Comparison of ENCODE assay signal across 8 cellular contexts in genomic region chr6:21597706-21598273, GRCh38. TPM values are rescaled to one million over a fixed set of nuclear protein-coding genes. Genes with fewer than 3 reads are reported as not detected.
DNase-seq lines count a peak whose midpoint lies in the region; ATAC-seq, FAIRE-seq and TF ChIP-seq lines count a peak whose summit lies in the region.

No MANE protein-coding gene starts in this region.

- H3K9ac ChIP-seq in Karpas-422 (ENCODE audit: low read length) = no peak overlapping the region

- H3K4me1 ChIP-seq in gastroesophageal sphincter (peaks cover 0 to 37% (median 2%) of the 10 kb centered on the region in 3 donors), Karpas-422 (ENCODE audit: low read length) (peaks cover 26% of the 10 kb centered on the region)

- no peaks in the 10 kb centered on the region for H3K9me2 ChIP-seq in Karpas-422 (replicated peaks; ENCODE audit: insufficient read depth, low read length)

- TF ChIP-seq POLR2A in GM12891 (IDR thresholded peaks at IDR 0.05; ENCODE audit: low read depth, low read length) = no peak
- no peak for TF ChIP-seq POLR2A in gastroesophageal sphincter (IDR thresholded peaks at IDR 0.05)

- H3K4me2 ChIP-seq in Karpas-422 (ENCODE audit: low read depth, low read length, poor library complexity, severe bottlenecking) = no peak overlapping the region

- TF ChIP-seq CTCF in gastroesophageal sphincter (IDR thresholded peaks at IDR 0.05) = no peak
- TF ChIP-seq CTCF in retinal pigment epithelial cell (conservative IDR thresholded peaks at IDR 0.05; ENCODE audit: low read depth, low read length) = no peak

- H3K4me3 ChIP-seq in gastroesophageal sphincter (peak overlapping the region; percentile 48 to 88), retinal pigment epithelial cell (ENCODE audit: low read length) (peak overlapping the region; percentile 98), Karpas-422 (ENCODE audit: low read length) (no peak overlapping the region)

- no peak for ATAC-seq in gastroesophageal sphincter
- ATAC-seq in HG03175 (IDR thresholded peaks at IDR 0.05; ENCODE audit: unreplicated experiment) = no peak
- ATAC-seq in GM19452 (IDR thresholded peaks at IDR 0.05; ENCODE audit: unreplicated experiment) = no peak

- no peak for TF ChIP-seq EP300 in gastroesophageal sphincter (IDR thresholded peaks at IDR 0.05)

- peaks cover 12% of the 10 kb centered on the region; the same call in 1 of the 2 replicates for H4K20me1 ChIP-seq in Karpas-422 (ENCODE audit: insufficient read depth, low read depth, low read length)

- no peaks in the 10 kb centered on the region for H3K27me3 ChIP-seq in gastroesophageal sphincter
- no peaks in the 10 kb centered on the region for H3K27me3 ChIP-seq in Karpas-422 (ENCODE audit: low read length)

- H2AFZ ChIP-seq in Karpas-422 (ENCODE audit: low read length) = no peak overlapping the region

- 3% methylated on average over 13 of the region's 13 CpGs for WGBS in gastroesophageal sphincter (ENCODE audit: low coverage in 1 of 2), 2 donors

- H3K36me3 ChIP-seq in gastroesophageal sphincter (no peaks in the 10 kb centered on the region), Karpas-422 (ENCODE audit: insufficient read depth, low read length) (no peaks in the 10 kb centered on the region)

- DNase-seq in GM12891 (ENCODE audit: insufficient read length, low spot score) (no peak), SK-MEL-5 (ENCODE audit: low read depth, low spot score) (peak; percentile 58), retinal pigment epithelial cell (ENCODE audit: low read depth) (no peak), Karpas-422 (no peak), D341Med (ENCODE audit: low spot score) (no peak)

- H3K79me2 ChIP-seq in Karpas-422 (ENCODE audit: low read length) = 0 out of 2 replicates have a peak, but pooled peaks cover 3% of the 10 kb centered on the region

- H3K9me3 ChIP-seq in gastroesophageal sphincter (no peaks in the 10 kb centered on the region), Karpas-422 (ENCODE audit: low read length) (no peaks in the 10 kb centered on the region)

- in situ Hi-C loops in SK-MEL-5 (cut with HindIII; ENCODE audit: low pct_unique_long_range_greater_than_20kb, low sequenced_read_pairs) = no loop called here

- peak; percentile 5 for FAIRE-seq in GM12891 (lab: Jason Lieb, UNC)

- H3K27ac ChIP-seq in gastroesophageal sphincter (peak overlapping the region in 2 of 4 donors; percentile 94 to 97), Karpas-422 (ENCODE audit: low read length) (no peak overlapping the region)

TF ChIP-seq in GM12891, 5 proteins besides CTCF, POLR2A, EP300 and RAD21:
- TF ChIP-seq POLR2AphosphoS5 (IDR thresholded peaks at IDR 0.05; ENCODE audit: low read depth, low read length) (no peak), POU2F2 (IDR thresholded peaks at IDR 0.05; ENCODE audit: low read depth, low read length) (no peak), PAX5 (IDR thresholded peaks at IDR 0.05; ENCODE audit: insufficient read depth, low read length, severe bottlenecking) (no peak), TAF1 (IDR thresholded peaks at IDR 0.05; ENCODE audit: low read depth, low read length) (no peak), SPI1 (IDR thresholded peaks at IDR 0.05; ENCODE audit: low read depth, low read length) (no peak)

RNA-seq across cellular contexts. Expression of gene SOX4, which starts 4.2 kb away (rescaled TPM):
- polyA plus RNA-seq in GM12891 (2012; ENCODE audit: low read depth, missing spikeins) = 19.5 TPM
- 25.8 and 28.4 TPM in 2 replicates for total RNA-seq in SK-MEL-5 (2014; rRNA removed; shearing (Covaris generic))
- 22.1 and 27.9 TPM in 2 replicates for polyA plus RNA-seq in SK-MEL-5 (2015; cell fraction: cytosol; rRNA removed)
- polyA plus RNA-seq in SK-MEL-5 (2015; cell fraction: nucleus; rRNA removed) = 24.7 and 26.6 TPM in 2 replicates
- total RNA-seq in gastroesophageal sphincter = 1 to 10 TPM; 3.3 to 4.6 (median 4.1) TPM
- 5.0 and 5.3 TPM in 2 replicates for total RNA-seq in Karpas-422 (2014; rRNA removed; shearing (Covaris generic); ENCODE audit: low replicate concordance)
